In genomic region chr1:34924759-34925555, GRCh38 we compare ENCODE assay signal across 9 cellular contexts. TPM values are rescaled to one million over a fixed set of nuclear protein-coding genes. Genes with fewer than 3 reads are reported as not detected.
DNase-seq lines count a peak whose midpoint lies in the region; ATAC-seq and FAIRE-seq lines count a peak whose summit lies in the region.
"Had no signal": no experiment of that assay in that cellular context is flagged by ENCODE, and none has a peak within 500 bp of the region (broad histone marks: within the 10 kb centered on the region; RNA-seq: fewer than 3 reads in every experiment).

No MANE protein-coding gene starts in this region.

- 4 to 7% (median 7%) methylated on average over 15 to 16 of the region's 16 CpGs for WGBS in small intestine, 3 donors

- no peak overlapping the region for H3K27ac ChIP-seq in small intestine (ENCODE audit: low read depth in 1 of 2, low read length in 1 of 2)
- H3K27ac ChIP-seq: HL-60 had no signal

- no peaks in the 10 kb centered on the region for H3K36me3 ChIP-seq in small intestine (ENCODE audit: control insufficient read depth in 2 of 2, insufficient read depth in 2 of 2, low read length in 2 of 2)

- no peak for FAIRE-seq in small intestine (lab: Jason Lieb, UNC)

- intact Hi-C loops in Right ventricle myocardium superior (cut with DNase I), result no loop called here

- H3K9me3 ChIP-seq in small intestine (ENCODE audit: control insufficient read depth, low read depth), result no peaks in the 10 kb centered on the region

- peaks cover 0 to 29% of the 10 kb centered on the region in 2 donors for H3K27me3 ChIP-seq in small intestine (ENCODE audit: control insufficient read depth in 2 of 2, insufficient read depth in 2 of 2, low read length in 2 of 2)

- no peak overlapping the region for H3K4me3 ChIP-seq in small intestine (ENCODE audit: low read depth in 1 of 2, low read length in 2 of 2)

- DNase-seq in GDM1 (lab: John Stamatoyannopoulos, UW) (peak; percentile 25), NOMO-1 treated with DMSO at 0.1 percent for 48 hours (lab: John Stamatoyannopoulos, UW; ENCODE audit: unreplicated experiment) (peak; percentile 16), Right ventricle myocardium superior (peak; percentile 73), small intestine (peak; percentile 11), DMS79 (lab: John Stamatoyannopoulos, UW) (no peak), NCI-H748 (lab: John Stamatoyannopoulos, UW; ENCODE audit: unreplicated experiment) (no peak), NCI-H82 (lab: John Stamatoyannopoulos, UW) (no peak)
- DNase-seq in activated naive CD4-positive, alpha-beta T cell treated with Interleukin-2 at 50 U/mL for 16 hours, result peak; percentile 50

- ATAC-seq in Right ventricle myocardium superior (ENCODE audit: poor library complexity), result peak; percentile 71

- H3K4me1 ChIP-seq in small intestine (ENCODE audit: control insufficient read depth in 2 of 2, insufficient read depth in 1 of 2, low read depth in 1 of 2, low read length in 1 of 2), result no peaks in the 10 kb centered on the region

RNA-seq across cellular contexts. Expression of gene DLGAP3, which starts 4.5 kb away (rescaled TPM):
- 0.08 TPM for total RNA-seq in Right ventricle myocardium superior
- polyA plus RNA-seq in small intestine, result under 1 TPM in 2 of 3 donors, not detected in 1; 0.27 to 0.39 TPM

Comparison
In these comparisons a context has a peak if more than half of its experiments do, and no peak if none do; other contexts are left out.
1. DNase-seq: peak in GDM1 (single experiment), NOMO-1 treated with DMSO at 0.1 percent for 48 hours (single experiment), activated naive CD4-positive, alpha-beta T cell treated with Interleukin-2 at 50 U/mL for 16 hours (single experiment), Right ventricle myocardium superior (single experiment) and small intestine (single experiment); none in DMS79 (single experiment), NCI-H748 (single experiment) and NCI-H82 (single experiment).